In genomic region chr3:165526367-165526766, GRCh38 we compare ENCODE assay signal across 20 cellular contexts.
"Had no signal": no experiment of that assay in that cellular context is flagged by ENCODE, and none has a peak within 500 bp of the region (broad histone marks: within the 10 kb centered on the region; RNA-seq: fewer than 3 reads in every experiment).

No MANE protein-coding gene starts in this region.

- H3K27me3 ChIP-seq: colonic mucosa, heart right ventricle, pancreas, spleen, tibial nerve, upper lobe of right lung, vagina had no signal

- H3K4me3 Mint-ChIP-seq: natural killer cell; stimulated activated memory B cell treated with anti-CD40 and anti-IgM and Interleukin-4, amounts not matched to agents 10 μg/mL and 1 μg/mL and 100 μg/mL, for 72 hours; stimulated activated naive CD8-positive, alpha-beta T cell treated with anti-CD3 and anti-CD28 coated beads, Interleukin-15, Interleukin-2, amounts not matched to agents 100 ng/mL and 50 ng/mL, for 24 hours had no signal

- H3K36me3 Mint-ChIP-seq: stimulated activated memory B cell treated with anti-CD40 and anti-IgM and Interleukin-4, amounts not matched to agents 10 μg/mL and 1 μg/mL and 100 μg/mL, for 72 hours had no signal

- H3K27ac Mint-ChIP-seq: natural killer cell; stimulated activated memory B cell treated with anti-CD40 and anti-IgM and Interleukin-4, amounts not matched to agents 10 μg/mL and 1 μg/mL and 100 μg/mL, for 72 hours; stimulated activated naive CD8-positive, alpha-beta T cell treated with anti-CD3 and anti-CD28 coated beads, Interleukin-15, Interleukin-2, amounts not matched to agents 100 ng/mL and 50 ng/mL, for 24 hours had no signal

- H3K4me1 Mint-ChIP-seq: natural killer cell; stimulated activated memory B cell treated with anti-CD40 and anti-IgM and Interleukin-4, amounts not matched to agents 10 μg/mL and 1 μg/mL and 100 μg/mL, for 72 hours had no signal

- H3K27me3 Mint-ChIP-seq: stimulated activated memory B cell treated with anti-CD40 and anti-IgM and Interleukin-4, amounts not matched to agents 10 μg/mL and 1 μg/mL and 100 μg/mL, for 72 hours; stimulated activated naive CD8-positive, alpha-beta T cell treated with anti-CD3 and anti-CD28 coated beads, Interleukin-15, Interleukin-2, amounts not matched to agents 100 ng/mL and 50 ng/mL, for 24 hours had no signal

- H3K9me3 ChIP-seq: colonic mucosa, heart right ventricle, pancreas, prostate gland, tibial nerve, upper lobe of right lung, vagina had no signal

- H3K36me3 ChIP-seq: colonic mucosa, heart right ventricle, pancreas, prostate gland, spleen, tibial nerve, upper lobe of right lung, vagina had no signal

- DNase-seq: colonic mucosa; dermis blood vessel endothelial cell; foreskin melanocyte; heart right ventricle; hypothalamus; islet precursor cell; mammary epithelial cell; natural killer cell; occipital lobe; pancreas; spleen; stimulated activated CD4-positive, alpha-beta T cell treated with anti-CD3 and anti-CD28 coated beads, Interleukin-15, amount 100 ng/mL, for 24 hours; stimulated activated CD4-positive, alpha-beta T cell treated with anti-CD3 and anti-CD28 coated beads, Interleukin-1b, Interleukin-23, amount 100 ng/mL, for 48 hours; stimulated activated CD4-positive, alpha-beta T cell treated with anti-CD3 and anti-CD28 coated beads, Interleukin-4, amount 100 ng/mL, for 24 hours; upper lobe of right lung had no signal

- H3K9me3 Mint-ChIP-seq: stimulated activated memory B cell treated with anti-CD40 and anti-IgM and Interleukin-4, amounts not matched to agents 10 μg/mL and 1 μg/mL and 100 μg/mL, for 72 hours had no signal

- H3K4me3 ChIP-seq: colonic mucosa, heart right ventricle, pancreas, prostate gland, spleen, tibial nerve, upper lobe of right lung, vagina had no signal

- H3K27ac ChIP-seq: colonic mucosa, heart right ventricle, pancreas, prostate gland, spleen, tibial nerve, upper lobe of right lung, vagina had no signal

- H3K4me1 ChIP-seq: colonic mucosa, heart right ventricle, pancreas, prostate gland, spleen, tibial nerve, upper lobe of right lung, vagina had no signal
